ENCODE assay signal across 13 cellular contexts in genomic region chr22:38737302-38738060, GRCh38. TPM values are rescaled to one million over a fixed set of nuclear protein-coding genes. Genes with fewer than 3 reads are reported as not detected.
DNase-seq lines count a peak whose midpoint lies in the region; ATAC-seq, FAIRE-seq and TF ChIP-seq lines count a peak whose summit lies in the region.
"Had no signal": no experiment of that assay in that cellular context is flagged by ENCODE, and none has a peak within 500 bp of the region (broad histone marks: within the 10 kb centered on the region; RNA-seq: fewer than 3 reads in every experiment).

No MANE protein-coding gene starts in this region.

- H3K9ac ChIP-seq in kidney (ENCODE audit: low read length in 2 of 2), result no peak overlapping the region

- no peaks in the 10 kb centered on the region for H3K9me3 Mint-ChIP-seq in activated naive CD4-positive, alpha-beta T cell treated with anti-CD3 and anti-CD28 coated beads, Interleukin-2, amount 50 U/mL, for 72 hours

- peaks cover 51 to 73% of the 10 kb centered on the region in 2 donors for H3K36me3 ChIP-seq in kidney (ENCODE audit: control insufficient read depth in 1 of 2, insufficient read depth in 2 of 2, low read length in 2 of 2)

- DNase-seq in A172 (ENCODE audit: low spot score) (peak; percentile 28), kidney (peak; percentile 46), NCI-H146 (lab: John Stamatoyannopoulos, UW) (no peak), GM20000 (ENCODE audit: low spot score) (no peak)
- DNase-seq in activated naive CD4-positive, alpha-beta T cell treated with anti-CD3 and anti-CD28 coated beads, Interleukin-2, amount 50 U/mL, for 72 hours (ENCODE audit: low spot score in 2 of 2), result no peak
- DNase-seq: C1 segment of cervical spinal cord; left ventricle myocardium inferior; NCI-H1436; stimulated activated CD4-positive, alpha-beta T cell treated with anti-CD3 and anti-CD28 coated beads, Interleukin-4, amount 100 ng/mL, for 4 hours had no signal

- TF ChIP-seq POLR2A in GM15510 (IDR thresholded peaks at IDR 0.05; ENCODE audit: borderline replicate concordance, extremely low read depth, insufficient read length), result peak; percentile 16

- no peak for FAIRE-seq in kidney (lab: Jason Lieb, UNC)

- ATAC-seq in activated naive CD4-positive, alpha-beta T cell treated with anti-CD3 and anti-CD28 coated beads, Interleukin-2, amount 50 U/mL, for 72 hours, result peak in 1 of 2 donors; percentile 18
- ATAC-seq in HG03025 (IDR thresholded peaks at IDR 0.05; ENCODE audit: low FRiP score, unreplicated experiment), result no peak
- ATAC-seq in GM18873 (IDR thresholded peaks at IDR 0.05; ENCODE audit: low FRiP score, unreplicated experiment), result no peak

- H3K4me1 ChIP-seq in kidney (ENCODE audit: control insufficient read depth in 1 of 2, insufficient read depth in 1 of 2, low read depth in 1 of 2, low read length in 2 of 2), result peaks cover 9 to 12% of the 10 kb centered on the region in 2 donors

- H3K36me3 Mint-ChIP-seq in activated naive CD4-positive, alpha-beta T cell treated with anti-CD3 and anti-CD28 coated beads, Interleukin-2, amount 50 U/mL, for 72 hours, result peaks cover 17 to 22% of the 10 kb centered on the region in 2 donors

- no peaks in the 10 kb centered on the region for H3K9me3 ChIP-seq in kidney (ENCODE audit: control insufficient read depth in 1 of 2, low read length in 2 of 2)
- H3K9me3 ChIP-seq: left ventricle myocardium inferior, thoracic aorta had no signal

- H3K4me3 ChIP-seq in kidney (ENCODE audit: low read length in 2 of 2), result no peak overlapping the region
- H3K4me3 ChIP-seq: left ventricle myocardium inferior, thoracic aorta had no signal

- intact Hi-C loops in kidney (cut with DNase I), result no loop called here

- peak overlapping the region; percentile 94 to 95 for H3K27ac Mint-ChIP-seq in activated naive CD4-positive, alpha-beta T cell treated with anti-CD3 and anti-CD28 coated beads, Interleukin-2, amount 50 U/mL, for 72 hours

- no peak overlapping the region for H3K27ac ChIP-seq in kidney (ENCODE audit: low read depth in 2 of 2, low read length in 2 of 2)
- H3K27ac ChIP-seq: left ventricle myocardium inferior had no signal

- TF ChIP-seq CTCF in kidney (IDR thresholded peaks at IDR 0.05; ENCODE audit: borderline replicate concordance, extremely low read depth, insufficient read depth), result no peak
- no peak for TF ChIP-seq CTCF in GM20000 (IDR thresholded peaks at IDR 0.05; ENCODE audit: extremely low read depth, missing control alignments)

RNA-seq across cellular contexts. Expression of gene SUN2, which starts 18.3 kb away (rescaled TPM):
- total RNA-seq in A172 (2014; rRNA removed; shearing (Covaris generic)), result 61.3 and 77.4 TPM in 2 replicates
- 100 to 1,000 TPM; 142 to 241 TPM for total RNA-seq in activated naive CD4-positive, alpha-beta T cell treated with anti-CD3 and anti-CD28 coated beads, Interleukin-2, amount 50 U/mL, for 72 hours
- 199 TPM for total RNA-seq in kidney
- 41.7 TPM for polyA plus RNA-seq in kidney (ENCODE audit: insufficient read depth, low read depth, low replicate concordance)

RNA-seq across cellular contexts. Expression of gene GTPBP1, which starts 31.7 kb away (rescaled TPM):
- total RNA-seq in A172 (2014; rRNA removed; shearing (Covaris generic)), result 8.3 and 16.1 TPM in 2 replicates
- total RNA-seq in activated naive CD4-positive, alpha-beta T cell treated with anti-CD3 and anti-CD28 coated beads, Interleukin-2, amount 50 U/mL, for 72 hours, result 100 to 1,000 TPM; 109 to 142 TPM
- total RNA-seq in kidney, result 52.0 TPM
- 11.7 TPM for polyA plus RNA-seq in kidney (ENCODE audit: insufficient read depth, low read depth, low replicate concordance)

RNA-seq across cellular contexts. Expression of gene JOSD1, which starts 36.7 kb away (rescaled TPM):
- 43.3 and 44.5 TPM in 2 replicates for total RNA-seq in A172 (2014; rRNA removed; shearing (Covaris generic))
- 10 to 100 TPM; 70.0 to 79.0 TPM for total RNA-seq in activated naive CD4-positive, alpha-beta T cell treated with anti-CD3 and anti-CD28 coated beads, Interleukin-2, amount 50 U/mL, for 72 hours
- total RNA-seq in kidney, result 42.8 TPM
- polyA plus RNA-seq in kidney (ENCODE audit: insufficient read depth, low read depth, low replicate concordance), result 12.8 TPM

RNA-seq across cellular contexts. Expression of gene TOMM22, which starts 55.7 kb away (rescaled TPM):
- 58.0 and 67.7 TPM in 2 replicates for total RNA-seq in A172 (2014; rRNA removed; shearing (Covaris generic))
- total RNA-seq in activated naive CD4-positive, alpha-beta T cell treated with anti-CD3 and anti-CD28 coated beads, Interleukin-2, amount 50 U/mL, for 72 hours, result 100 to 1,000 TPM; 116 to 120 TPM
- total RNA-seq in kidney, result 55.0 TPM
- 103 TPM for polyA plus RNA-seq in kidney (ENCODE audit: insufficient read depth, low read depth, low replicate concordance)

RNA-seq across cellular contexts. Expression of gene DNAL4, which starts 56.5 kb away (rescaled TPM):
- 11.7 TPM in 2 replicates for total RNA-seq in A172 (2014; rRNA removed; shearing (Covaris generic))
- 1 to 10 TPM; 5.2 to 7.8 TPM for total RNA-seq in activated naive CD4-positive, alpha-beta T cell treated with anti-CD3 and anti-CD28 coated beads, Interleukin-2, amount 50 U/mL, for 72 hours
- 26.5 TPM for total RNA-seq in kidney
- polyA plus RNA-seq in kidney (ENCODE audit: insufficient read depth, low read depth, low replicate concordance), result 39.7 TPM

Comparison
In these comparisons a context has a peak if more than half of its experiments do, and no peak if none do; other contexts are left out.
1. DNase-seq: peak in A172 (single experiment) and kidney (single experiment); none in activated naive CD4-positive, alpha-beta T cell treated with anti-CD3 and anti-CD28 coated beads, Interleukin-2, amount 50 U/mL, for 72 hours (0 of 2), NCI-H146 (single experiment) and GM20000 (single experiment).